Comparison of ENCODE assay signal across 26 cellular contexts in genomic region chr11:124612567-124613245, GRCh38. TPM values are rescaled to one million over a fixed set of nuclear protein-coding genes. Genes with fewer than 3 reads are reported as not detected.
DNase-seq lines count a peak whose midpoint lies in the region; ATAC-seq, FAIRE-seq and TF ChIP-seq lines count a peak whose summit lies in the region.
"Had no signal": no experiment of that assay in that cellular context is flagged by ENCODE, and none has a peak within 500 bp of the region (broad histone marks: within the 10 kb centered on the region; RNA-seq: fewer than 3 reads in every experiment).

No MANE protein-coding gene starts in this region.

- TF ChIP-seq CTCF in HEK293 (tag by site-specific recombination; IDR thresholded peaks at IDR 0.05) (no peak), K562 (IDR thresholded peaks at IDR 0.05 in 2 of 3, conservative IDR thresholded peaks at IDR 0.05 in 1 of 3; ENCODE audit: insufficient read depth in 2 of 3, low read depth in 1 of 3, low read length in 3 of 3) (no peak), PC-9 (conservative IDR thresholded peaks at IDR 0.05) (no peak), WERI-Rb-1 (IDR thresholded peaks at IDR 0.05; ENCODE audit: low read depth, low read length) (no peak)

- H4K20me1 ChIP-seq in BLaER1 (no peaks in the 10 kb centered on the region), K562 (replicated peaks; ENCODE audit: control insufficient read depth, insufficient read depth, low read length) (no peaks in the 10 kb centered on the region), PC-9 (ENCODE audit: insufficient read depth) (no peaks in the 10 kb centered on the region)

- FAIRE-seq in K562 (lab: Jason Lieb, UNC) (no peak), GM19239 (lab: Jason Lieb, UNC) (no peak)
- FAIRE-seq: GM12892, small intestine had no signal

- H3K36me3 ChIP-seq in BLaER1 (no peaks in the 10 kb centered on the region), HEK293 (ENCODE audit: control insufficient read depth in 2 of 2, insufficient read depth in 1 of 2, low read length in 2 of 2) (no peaks in the 10 kb centered on the region), K562 (ENCODE audit: control insufficient read depth, insufficient read depth, low read length) (no peaks in the 10 kb centered on the region), PC-9 (ENCODE audit: low read depth) (no peaks in the 10 kb centered on the region), WERI-Rb-1 (no peaks in the 10 kb centered on the region)
- H3K36me3 ChIP-seq: prostate gland, SJSA1 had no signal

- H3K9me1 ChIP-seq in K562 (ENCODE audit: control insufficient read depth, insufficient read depth, low read length) = no peaks in the 10 kb centered on the region

- 13% methylated on average over 10 of the region's 10 CpGs for WGBS in K562 (ENCODE audit: insufficient coverage, low coverage, missing lambda C conversion rate)

- no peak for DNase-seq in K562 (ENCODE audit: extremely low read depth in 1 of 4, low spot score in 3 of 4)
- peak; percentile 64 for DNase-seq in left kidney (ENCODE audit: low read depth, low spot score)
- no peak for DNase-seq in GM19239 (ENCODE audit: insufficient read length, low spot score)
- no peak for DNase-seq in PC-9
- DNase-seq in WERI-Rb-1 = no peak
- DNase-seq: activated CD4-positive, alpha-beta T cell treated with anti-CD3 and anti-CD28 coated beads, Interleukin-2, amount 50 U/mL, for 48 hours; amygdala; CD4-positive, alpha-beta memory T cell; central memory CD4-positive, alpha-beta T cell; HCEC 1CT; Karpas-422; left colon; NCI-H524; stimulated activated CD4-positive, alpha-beta T cell treated with anti-CD3 and anti-CD28 coated beads, Interleukin-4, amount 100 ng/mL, for 4 hours; trophoblast cell had no signal

- in situ Hi-C loops in K562 (cut with MboI) = no loop called here

- CTCF ChIA-PET in HEK293 (lab: Yijun Ruan, JAX) = interaction anchor here (0.6 to 0.9 kb wide), 2 partner anchors 150 to 151 kb away, joined by 3 read pairs; no protein-coding TSS in a partner anchor
- CTCF ChIA-PET in K562 (lab: Yijun Ruan, JAX; ENCODE audit: low intra/inter-chr PET ratio) = no interaction called here
- CTCF ChIA-PET in PC-9 (lab: Charles Lee) = no interaction called here

- H3K9me2 ChIP-seq in PC-9 (ENCODE audit: insufficient read depth) = no peaks in the 10 kb centered on the region

- no peaks in the 10 kb centered on the region for H3F3A ChIP-seq in PC-9 (ENCODE audit: insufficient read depth, low read depth)

- H2AFZ ChIP-seq in K562 (ENCODE audit: low read depth, low read length) (no peak overlapping the region), PC-9 (no peak overlapping the region)

- TF ChIP-seq POLR2A in K562 (conservative IDR thresholded peaks at IDR 0.05) = no peak

- POLR2A ChIA-PET in HEK293 (lab: Yijun Ruan, JAX) (interaction anchor here (1.3 kb wide), 1 partner anchor 10 kb away, joined by 4 read pairs; the partner anchor contains the start of gene TBRG1), K562 (lab: Yijun Ruan, JAX) (interaction anchor here (0.6 kb wide), 1 partner anchor 44 kb away, joined by 3 read pairs; no protein-coding TSS in a partner anchor), PC-9 (lab: Charles Lee; ENCODE audit: unreplicated experiment) (no interaction called here)

- H3K9me3 ChIP-seq in BLaER1 (no peaks in the 10 kb centered on the region), HEK293 (ENCODE audit: control insufficient read depth, insufficient read depth, low read depth, low read length) (no peaks in the 10 kb centered on the region), K562 (replicated peaks; ENCODE audit: control insufficient read depth, insufficient read depth, low read depth, low read length) (no peaks in the 10 kb centered on the region), PC-9 (ENCODE audit: insufficient read depth, low read depth) (no peaks in the 10 kb centered on the region), WERI-Rb-1 (ENCODE audit: severe bottlenecking) (no peaks in the 10 kb centered on the region)
- H3K9me3 ChIP-seq: prostate gland, SJSA1 had no signal

- H3K4me3 ChIP-seq in BLaER1 = no peak overlapping the region
- no peak overlapping the region for H3K4me3 ChIP-seq in HEK293 (ENCODE audit: low read depth, low read length)
- no peak overlapping the region for H3K4me3 ChIP-seq in K562
- no peak overlapping the region for H3K4me3 ChIP-seq in PC-9
- H3K4me3 ChIP-seq in WERI-Rb-1 (ENCODE audit: low read depth, low read length) = no peak overlapping the region
- H3K4me3 ChIP-seq: prostate gland, SJSA1 had no signal

- BruUV-seq in K562 (replicated peaks; lab: Mats Ljungman, UMichigan) = no TSS peak
- BruUV-seq in PC-9 (replicated peaks; lab: Mats Ljungman, UMichigan) = no TSS peak

- peak; percentile 32 for ATAC-seq in K562
- no peak for ATAC-seq in HG03045 (IDR thresholded peaks at IDR 0.05; ENCODE audit: unreplicated experiment)
- ATAC-seq: esophagus mucosa, left colon had no signal

- H3K4me2 ChIP-seq in BLaER1 (peak overlapping the region; percentile 67), K562 (ENCODE audit: insufficient read depth, low read length) (no peak overlapping the region), PC-9 (no peak overlapping the region)

- H3K9ac ChIP-seq in BLaER1 (no peak overlapping the region), K562 (ENCODE audit: insufficient read depth in 1 of 2, low read depth in 2 of 2, low read length in 2 of 2) (no peak overlapping the region)

- TF ChIP-seq RAD21 in K562 (CRISPR knock-in tag; conservative IDR thresholded peaks at IDR 0.05 in 1 of 2, IDR thresholded peaks at IDR 0.05 in 1 of 2) = no peak

- H3K79me2 ChIP-seq in K562 (ENCODE audit: control insufficient read depth, insufficient read depth, low read length) (no peaks in the 10 kb centered on the region), PC-9 (ENCODE audit: low read depth) (no peaks in the 10 kb centered on the region)

- H3K27me3 ChIP-seq in BLaER1 (no peaks in the 10 kb centered on the region), K562 (ENCODE audit: control insufficient read depth in 2 of 2, insufficient read depth in 2 of 2, low read length in 2 of 2) (peaks cover 3 to 24% of the 10 kb centered on the region in 2 experiments; a peak in 2 of 5 replicates), PC-9 (ENCODE audit: insufficient read depth, low read depth) (peaks cover 44% of the 10 kb centered on the region), WERI-Rb-1 (ENCODE audit: insufficient read depth, low read depth, severe bottlenecking) (no peaks in the 10 kb centered on the region)
- H3K27me3 ChIP-seq: SJSA1 had no signal

- intact Hi-C loops in K562 (cut with micrococcal nuclease) (no loop called here), PC-9 (cut with micrococcal nuclease; ENCODE audit: unreplicated experiment) (no loop called here)

- no peak for TF ChIP-seq EP300 in K562 (IDR thresholded peaks at IDR 0.05; ENCODE audit: low read length)

- H3K4me1 ChIP-seq in BLaER1 = peaks cover 30% of the 10 kb centered on the region
- no peaks in the 10 kb centered on the region for H3K4me1 ChIP-seq in HEK293 (ENCODE audit: control insufficient read depth, insufficient read depth, low read length)
- peaks cover 0 to 3% of the 10 kb centered on the region in 2 experiments; a peak in 2 of 5 replicates for H3K4me1 ChIP-seq in K562 (replicated peaks in 1 of 2; ENCODE audit: control insufficient read depth in 2 of 2, insufficient read depth in 2 of 2, low read length in 2 of 2)
- no peaks in the 10 kb centered on the region for H3K4me1 ChIP-seq in PC-9 (replicated peaks; ENCODE audit: insufficient read depth)
- H3K4me1 ChIP-seq: prostate gland, SJSA1 had no signal

- H3K27ac ChIP-seq in BLaER1 = 0 out of 2 replicates have a peak overlapping the region, but pooled peaks have one; percentile 8
- no peak overlapping the region for H3K27ac ChIP-seq in HEK293 (ENCODE audit: extremely low read depth, low read depth, low read length)
- no peak overlapping the region for H3K27ac ChIP-seq in K562 (ENCODE audit: extremely low read depth, low read depth, low read length)
- no peak overlapping the region for H3K27ac ChIP-seq in PC-9
- no peak overlapping the region for H3K27ac ChIP-seq in WERI-Rb-1
- H3K27ac ChIP-seq: prostate gland, SJSA1 had no signal

RNA-seq across cellular contexts. Expression of gene PANX3, which starts 1.5 kb away (rescaled TPM):
- 0.74 and 0.83 TPM in 2 replicates for total RNA-seq in K562 (2011; cell fraction: chromatin; rRNA removed; ENCODE audit: low replicate concordance)
- total RNA-seq in K562 (2011; cell fraction: nucleolus; rRNA removed) = 0.33 and 0.39 TPM in 2 replicates
- total RNA-seq in K562 (2011; cell fraction: nucleoplasm; rRNA removed) = 0.95 and 1.7 TPM in 2 replicates
- 0.09 and 0.16 TPM in 2 replicates for total RNA-seq in K562 (2014; rRNA removed)
- 0.19 and 0.47 TPM in 2 replicates for total RNA-seq in K562 (2014; rRNA removed; fragmentation: Illumina TruSeq; extraction: Trizol)
- total RNA-seq in K562 (2015; rRNA removed; fragmentation: Illumina TruSeq; extraction: Trizol) = 0.40 and 0.49 TPM in 2 replicates
- total RNA-seq in K562 (2021) = 0.18 and 0.42 TPM in 2 replicates
- 0.39 and 0.53 TPM in 2 replicates for polyA plus RNA-seq in K562 (2011; rRNA removed)
- polyA plus RNA-seq in K562 (2011; cell fraction: cytosol; rRNA removed) = 0.28 and 0.37 TPM in 2 replicates
- 1.0 and 1.1 TPM in 2 replicates for polyA plus RNA-seq in K562 (2011; cell fraction: nucleus; rRNA removed)
- polyA plus RNA-seq in K562 (2012) = 0.49 and 1.2 TPM in 2 replicates
- polyA plus RNA-seq in K562 (2014; fragmentation: Illumina TruSeq; extraction: Trizol) = 0.47 and 0.68 TPM in 2 replicates
- polyA plus RNA-seq in K562 (2014; fragmentation: Nextera tagmentation; extraction: Ambion mirVana) = under 1 TPM; 0.11 to 0.30 TPM
- 0.22 and 0.69 TPM in 2 replicates for polyA plus RNA-seq in K562 (2014; rRNA removed)
- polyA minus RNA-seq in K562 (2011; rRNA and poly(A)+ RNA removed) = 0.18 TPM in 2 replicates
- not detected in 2 replicates for polyA minus RNA-seq in K562 (2011; cell fraction: cytosol; rRNA and poly(A)+ RNA removed)
- polyA minus RNA-seq in K562 (2011; cell fraction: nucleus; rRNA and poly(A)+ RNA removed) = 0.27 and 0.56 TPM in 2 replicates
- not detected in 2 replicates for total RNA-seq in PC-9 (2021)
- total RNA-seq: CD4-positive, alpha-beta memory T cell; esophagus mucosa; glomerular endothelial cell; HT-29; left colon; mesothelial cell of epicardium; prostate gland; SJSA1 had no signal
- polyA plus RNA-seq: CD4-positive, alpha-beta memory T cell; small intestine had no signal

RNA-seq across cellular contexts. Expression of gene TBRG1, which starts 10.0 kb away (rescaled TPM):
- 31.3 and 57.2 TPM in 2 replicates for total RNA-seq in K562 (2011; cell fraction: chromatin; rRNA removed; ENCODE audit: low replicate concordance)
- total RNA-seq in K562 (2011; cell fraction: nucleolus; rRNA removed) = 18.3 and 20.9 TPM in 2 replicates
- total RNA-seq in K562 (2011; cell fraction: nucleoplasm; rRNA removed) = 25.7 and 42.1 TPM in 2 replicates
- total RNA-seq in K562 (2014; rRNA removed) (16.3 and 23.4 TPM in 2 replicates), K562 (2014; rRNA removed; fragmentation: Illumina TruSeq; extraction: Trizol) (16.0 and 19.7 TPM in 2 replicates), K562 (2015; rRNA removed; fragmentation: Illumina TruSeq; extraction: Trizol) (20.2 and 20.5 TPM in 2 replicates), K562 (2021) (21.0 and 25.2 TPM in 2 replicates), PC-9 (2021) (22.3 and 24.3 TPM in 2 replicates)
- polyA plus RNA-seq in K562 (2011; rRNA removed) (24.0 and 30.0 TPM in 2 replicates), K562 (2014; fragmentation: Illumina TruSeq; extraction: Trizol) (20.4 and 20.5 TPM in 2 replicates), K562 (2014; fragmentation: Nextera tagmentation; extraction: Ambion mirVana) (10 to 100 TPM in 1 of 2 experiments, 1 to 10 TPM in 1; 8.7 to 11.5 TPM), K562 (2014; rRNA removed) (20.3 and 28.7 TPM in 2 replicates)
- polyA plus RNA-seq in K562 (2011; cell fraction: cytosol; rRNA removed) = 15.7 and 17.2 TPM in 2 replicates
- 69.7 and 83.9 TPM in 2 replicates for polyA plus RNA-seq in K562 (2011; cell fraction: nucleus; rRNA removed)
- 15.5 and 29.2 TPM in 2 replicates for polyA plus RNA-seq in K562 (2012)
- 10.1 and 12.8 TPM in 2 replicates for polyA minus RNA-seq in K562 (2011; rRNA and poly(A)+ RNA removed)
- polyA minus RNA-seq in K562 (2011; cell fraction: cytosol; rRNA and poly(A)+ RNA removed) = 5.6 and 7.5 TPM in 2 replicates
- polyA minus RNA-seq in K562 (2011; cell fraction: nucleus; rRNA and poly(A)+ RNA removed) = 22.9 and 38.6 TPM in 2 replicates

RNA-seq across cellular contexts. Expression of gene OR8A1, which starts 42.9 kb away (rescaled TPM):
- 3.7 and 7.0 TPM in 2 replicates for total RNA-seq in K562 (2011; cell fraction: chromatin; rRNA removed; ENCODE audit: low replicate concordance)
- total RNA-seq in K562 (2011; cell fraction: nucleolus; rRNA removed) = 0.83 and 1.6 TPM in 2 replicates
- 3.6 and 11.8 TPM in 2 replicates for total RNA-seq in K562 (2011; cell fraction: nucleoplasm; rRNA removed)
- total RNA-seq in K562 (2014; rRNA removed) (0.27 and 0.33 TPM in 2 replicates), K562 (2014; rRNA removed; fragmentation: Illumina TruSeq; extraction: Trizol) (1.5 and 2.0 TPM in 2 replicates), K562 (2015; rRNA removed; fragmentation: Illumina TruSeq; extraction: Trizol) (2.3 and 2.7 TPM in 2 replicates), K562 (2021) (1.4 and 1.7 TPM in 2 replicates), PC-9 (2021) (not detected in 2 replicates)
- polyA plus RNA-seq in K562 (2011; rRNA removed) (1.5 and 2.6 TPM in 2 replicates), K562 (2014; fragmentation: Illumina TruSeq; extraction: Trizol) (1.4 and 1.9 TPM in 2 replicates), K562 (2014; fragmentation: Nextera tagmentation; extraction: Ambion mirVana) (under 1 TPM; 0.48 to 0.63 TPM), K562 (2014; rRNA removed) (0.46 and 1.0 TPM in 2 replicates)
- polyA plus RNA-seq in K562 (2011; cell fraction: cytosol; rRNA removed) = 1.6 and 1.8 TPM in 2 replicates
- polyA plus RNA-seq in K562 (2011; cell fraction: nucleus; rRNA removed) = 4.4 and 7.0 TPM in 2 replicates
- polyA plus RNA-seq in K562 (2012) = 1.0 and 2.1 TPM in 2 replicates
- 3.6 and 5.2 TPM in 2 replicates for polyA minus RNA-seq in K562 (2011; rRNA and poly(A)+ RNA removed)
- 0.76 TPM in 1 of 2 replicates, not detected in the other for polyA minus RNA-seq in K562 (2011; cell fraction: cytosol; rRNA and poly(A)+ RNA removed)
- polyA minus RNA-seq in K562 (2011; cell fraction: nucleus; rRNA and poly(A)+ RNA removed) = 3.8 and 4.3 TPM in 2 replicates
- total RNA-seq: CD4-positive, alpha-beta memory T cell; esophagus mucosa; glomerular endothelial cell; HT-29; left colon; mesothelial cell of epicardium; prostate gland; SJSA1 had no signal
- polyA plus RNA-seq: CD4-positive, alpha-beta memory T cell; small intestine had no signal
